ENCODE assay signal across 8 cellular contexts in the genomic region with DNA sequence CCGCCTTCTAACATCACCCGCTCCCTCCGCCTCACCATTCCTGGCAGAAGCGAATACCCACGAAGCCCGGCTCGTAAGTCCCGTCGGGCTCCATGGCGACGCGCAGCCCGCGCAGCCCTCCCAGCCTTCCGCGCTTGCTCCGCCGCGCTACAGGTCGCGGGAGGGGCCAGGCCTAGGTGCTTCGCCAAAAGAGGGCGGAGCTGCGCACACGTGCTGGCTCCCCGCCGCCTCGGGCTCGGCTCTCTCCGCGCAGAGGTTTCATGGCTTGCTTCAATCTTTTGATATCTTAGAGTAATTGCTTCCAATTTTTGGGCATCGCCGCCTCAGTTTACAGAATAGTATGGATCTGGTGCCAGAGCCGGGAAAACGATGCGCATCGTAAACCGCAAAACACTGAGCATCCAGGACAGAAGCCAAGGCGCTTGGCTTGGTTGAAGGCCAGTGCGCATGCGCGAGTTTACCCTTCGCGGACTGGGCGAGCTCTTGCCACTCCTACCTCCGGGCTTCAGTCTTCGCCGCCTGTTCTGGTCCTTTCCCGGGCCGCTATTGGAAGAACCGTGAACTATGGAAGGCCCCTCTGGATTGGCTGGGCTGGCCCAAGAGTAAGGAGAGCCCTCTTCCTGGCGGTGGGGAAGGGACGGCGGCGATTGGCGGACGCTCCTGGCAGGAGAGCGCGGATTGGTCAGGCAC. TPM values are rescaled to one million over a fixed set of nuclear protein-coding genes. Genes with fewer than 3 reads are reported as not detected.
DNase-seq lines count a peak whose midpoint lies in the region; ATAC-seq and TF ChIP-seq lines count a peak whose summit lies in the region.

A gene (minus strand): TSS at position 113 of the 690 bp plus-strand sequence. CDS start 19 bp downstream, at position 94.

- H3K9ac ChIP-seq in SU-DHL-6 (ENCODE audit: low read length), result peak within 1 kb of the TSS; percentile 88

- TF ChIP-seq POLR2A in GM10847 (IDR thresholded peaks at IDR 0.05; ENCODE audit: extremely low read depth, insufficient read length), result peak; percentile 73

- no peaks in the 10 kb centered on the region for H3K9me2 ChIP-seq in SU-DHL-6 (replicated peaks; ENCODE audit: insufficient read depth, low read length)

- under 1% methylated on average over 59 of the region's 59 CpGs for WGBS in thymus

- DNase-seq in NCI-H128 (lab: John Stamatoyannopoulos, UW; ENCODE audit: unreplicated experiment), result peak; percentile 99
- peak; percentile 97 for DNase-seq in activated naive CD8-positive, alpha-beta T cell treated with anti-CD3 and anti-CD28 coated beads, Interleukin-2, amount 10 ng/mL, durations not matched to agents 7 days and 5 days
- DNase-seq in glutamatergic neuron, result peak; percentile 98
- peak; percentile 100 for DNase-seq in osteocyte (ENCODE audit: extremely low spot score, unreplicated experiment)

- H3K4me1 Mint-ChIP-seq in activated naive CD8-positive, alpha-beta T cell treated with anti-CD3 and anti-CD28 coated beads, Interleukin-2, amount 10 ng/mL, durations not matched to agents 7 days and 5 days, result peaks cover 29% of the 10 kb centered on the region
- H3K4me1 Mint-ChIP-seq in glutamatergic neuron (ENCODE audit: low read depth, unreplicated experiment) (peaks cover 22% of the 10 kb centered on the region), osteocyte (ENCODE audit: unreplicated experiment) (peaks cover 22% of the 10 kb centered on the region)

- no peaks in the 10 kb centered on the region for H3K27me3 Mint-ChIP-seq in activated naive CD8-positive, alpha-beta T cell treated with anti-CD3 and anti-CD28 coated beads, Interleukin-2, amount 10 ng/mL, durations not matched to agents 7 days and 5 days
- H3K27me3 Mint-ChIP-seq in glutamatergic neuron (ENCODE audit: unreplicated experiment), result peaks cover 19% of the 10 kb centered on the region
- H3K27me3 Mint-ChIP-seq in osteocyte (ENCODE audit: unreplicated experiment), result no peaks in the 10 kb centered on the region

- H3K4me3 ChIP-seq in SU-DHL-6 (ENCODE audit: insufficient read depth, low read length, poor library complexity, severe bottlenecking) (peak within 1 kb of the TSS; percentile 95), thymus (ENCODE audit: low read length) (peak within 1 kb of the TSS; percentile 84)

- H3K27me3 ChIP-seq in SU-DHL-6 (ENCODE audit: low read length) (no peaks in the 10 kb centered on the region), thymus (ENCODE audit: control insufficient read depth, insufficient read depth) (no peaks in the 10 kb centered on the region)

- H3K27ac Mint-ChIP-seq in activated naive CD8-positive, alpha-beta T cell treated with anti-CD3 and anti-CD28 coated beads, Interleukin-2, amount 10 ng/mL, durations not matched to agents 7 days and 5 days, result peak within 1 kb of the TSS; percentile 98
- H3K27ac Mint-ChIP-seq in glutamatergic neuron (ENCODE audit: unreplicated experiment) (peak within 1 kb of the TSS; percentile 92), osteocyte (ENCODE audit: unreplicated experiment) (peak within 1 kb of the TSS; percentile 97)

- H3K4me2 ChIP-seq in SU-DHL-6 (ENCODE audit: low read depth, low read length, poor library complexity, severe bottlenecking), result peak within 1 kb of the TSS; percentile 76

- POLR2A ChIA-PET in activated naive CD8-positive, alpha-beta T cell treated with anti-CD3 and anti-CD28 coated beads, Interleukin-2, amount 10 ng/mL, durations not matched to agents 7 days and 5 days (lab: Charles Lee), result interaction anchor here (0.9 to 2.1 kb wide), 12 partner anchors 11 to 163 kb away, joined by 3 to 14 read pairs (median 4); a partner anchor contains a TSS

- 0 out of 2 replicates have a peak, but pooled peaks cover 2% of the 10 kb centered on the region for H3F3A ChIP-seq in SU-DHL-6 (ENCODE audit: insufficient read depth)

- H3K27ac ChIP-seq in SU-DHL-6 (ENCODE audit: low read depth, low read length) (peak within 1 kb of the TSS; percentile 77), thymus (ENCODE audit: low read depth) (peak within 1 kb of the TSS; percentile 98)

- H3K79me2 ChIP-seq in SU-DHL-6 (ENCODE audit: insufficient read depth, low read length), result peaks cover 20% of the 10 kb centered on the region

- H4K20me1 ChIP-seq in SU-DHL-6 (ENCODE audit: low read depth, low read length), result no peaks in the 10 kb centered on the region

- no peak for TF ChIP-seq CTCF in SU-DHL-6 (IDR thresholded peaks at IDR 0.05; ENCODE audit: insufficient read depth, low read length, poor library complexity, severe bottlenecking)
- no peak for TF ChIP-seq CTCF in glutamatergic neuron (IDR thresholded peaks at IDR 0.05; ENCODE audit: partially characterized antibody, unreplicated experiment)
- no peak for TF ChIP-seq CTCF in osteocyte (IDR thresholded peaks at IDR 0.05)

- peaks cover 25% of the 10 kb centered on the region for H3K36me3 Mint-ChIP-seq in activated naive CD8-positive, alpha-beta T cell treated with anti-CD3 and anti-CD28 coated beads, Interleukin-2, amount 10 ng/mL, durations not matched to agents 7 days and 5 days
- H3K36me3 Mint-ChIP-seq in glutamatergic neuron (ENCODE audit: unreplicated experiment), result peaks cover 5% of the 10 kb centered on the region
- peaks cover 16% of the 10 kb centered on the region for H3K36me3 Mint-ChIP-seq in osteocyte (ENCODE audit: unreplicated experiment)

- peak within 1 kb of the TSS; percentile 98 for H3K4me3 Mint-ChIP-seq in activated naive CD8-positive, alpha-beta T cell treated with anti-CD3 and anti-CD28 coated beads, Interleukin-2, amount 10 ng/mL, durations not matched to agents 7 days and 5 days
- peak within 1 kb of the TSS; percentile 98 for H3K4me3 Mint-ChIP-seq in glutamatergic neuron (ENCODE audit: unreplicated experiment)
- H3K4me3 Mint-ChIP-seq in osteocyte (ENCODE audit: unreplicated experiment), result peak within 1 kb of the TSS; percentile 89

- ATAC-seq in HG02678 (IDR thresholded peaks at IDR 0.05; ENCODE audit: unreplicated experiment), result peak; percentile 84
- ATAC-seq in activated naive CD8-positive, alpha-beta T cell treated with anti-CD3 and anti-CD28 coated beads, Interleukin-2, amount 10 ng/mL, durations not matched to agents 7 days and 5 days (ENCODE audit: low read depth), result peak; percentile 95

- H3K36me3 ChIP-seq in SU-DHL-6 (ENCODE audit: low read length) (no peaks in the 10 kb centered on the region), thymus (ENCODE audit: control insufficient read depth, insufficient read depth) (peaks cover 39% of the 10 kb centered on the region)

- peak within 1 kb of the TSS; percentile 67 for H2AFZ ChIP-seq in SU-DHL-6 (ENCODE audit: low read depth, low read length, severe bottlenecking)

- H3K4me1 ChIP-seq in thymus (ENCODE audit: control insufficient read depth, insufficient read depth, low read length), result peaks cover 13% of the 10 kb centered on the region

- H3K9me3 ChIP-seq in SU-DHL-6 (ENCODE audit: insufficient read depth, low read length) (no peaks in the 10 kb centered on the region), thymus (ENCODE audit: control insufficient read depth) (no peaks in the 10 kb centered on the region)

- H3K9me3 Mint-ChIP-seq in activated naive CD8-positive, alpha-beta T cell treated with anti-CD3 and anti-CD28 coated beads, Interleukin-2, amount 10 ng/mL, durations not matched to agents 7 days and 5 days, result no peaks in the 10 kb centered on the region
- H3K9me3 Mint-ChIP-seq in glutamatergic neuron (ENCODE audit: unreplicated experiment) (peaks cover 24% of the 10 kb centered on the region), osteocyte (ENCODE audit: unreplicated experiment) (no peaks in the 10 kb centered on the region)

RNA-seq across cellular contexts. Expression of the gene that starts here (rescaled TPM):
- total RNA-seq in activated naive CD8-positive, alpha-beta T cell treated with anti-CD3 and anti-CD28 coated beads, Interleukin-2, amount 10 ng/mL, durations not matched to agents 7 days and 5 days, result 10 to 100 TPM; 46.1 to 49.8 TPM
- total RNA-seq in glutamatergic neuron (ENCODE audit: unreplicated experiment) (79.2 TPM), osteocyte (61.8 and 62.2 TPM in 2 replicates)
- polyA plus RNA-seq in thymus, result 58.2 TPM

Comparison
In these comparisons a context has a peak if more than half of its experiments do, and no peak if none do; other contexts are left out.
1. Peak in every context shown above with its lines: DNase-seq, ATAC-seq, H3K4me3 ChIP-seq and H3K27ac ChIP-seq.